In the genomic region with DNA sequence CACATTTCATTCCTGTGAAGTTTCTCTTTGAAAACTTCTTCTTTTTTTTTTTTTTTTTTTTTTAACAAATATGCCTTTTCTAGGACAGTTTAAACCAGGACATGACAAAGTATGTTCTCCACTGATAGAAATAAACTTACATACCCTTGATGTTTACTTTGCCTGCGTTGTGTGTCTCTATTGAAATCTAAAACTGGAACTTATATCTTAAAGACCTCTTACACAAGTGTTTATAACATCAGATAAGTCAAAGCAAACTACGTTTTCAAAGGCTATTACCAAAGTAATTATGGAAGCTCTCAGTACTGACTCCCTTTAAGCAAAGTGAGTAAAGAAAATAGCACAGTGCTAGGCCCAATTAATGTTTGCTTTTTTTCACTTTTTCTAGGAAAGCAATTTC, we compare ENCODE assay signal across 28 cellular contexts. TPM values are rescaled to one million over a fixed set of nuclear protein-coding genes. Genes with fewer than 3 reads are reported as not detected.
"Had no signal": no experiment of that assay in that cellular context is flagged by ENCODE, and none has a peak within 500 bp of the region (broad histone marks: within the 10 kb centered on the region; RNA-seq: fewer than 3 reads in every experiment).

No MANE protein-coding gene starts in this region.

- H3K9me3 ChIP-seq: adrenal gland, ascending aorta, esophagus muscularis mucosa, gastroesophageal sphincter, heart right ventricle had no signal

- DNase-seq: activated CD4-positive, alpha-beta T cell treated with anti-CD3 and anti-CD28 coated beads for 48 hours; activated CD4-positive, alpha-beta T cell treated with anti-CD3 and anti-CD28 coated beads, Interleukin-2, amount 50 U/mL, for 1 hour; activated CD4-positive, alpha-beta T cell treated with anti-CD3 and anti-CD28 coated beads, Interleukin-2, amount 50 U/mL, for 48 hours; activated CD8-positive, alpha-beta memory T cell treated with anti-CD3 and anti-CD28 coated beads for 24 hours; activated CD8-positive, alpha-beta memory T cell treated with anti-CD3 and anti-CD28 coated beads, Interleukin-2, amount 50 U/mL, for 4 hours; activated CD8-positive, alpha-beta T cell treated with anti-CD3 and anti-CD28 coated beads for 36 hours; activated effector memory CD4-positive, alpha-beta T cell treated with anti-CD3 and anti-CD28 coated beads, Interleukin-2, amount 50 U/mL, for 16 hours; activated naive CD4-positive, alpha-beta T cell treated with anti-CD3 and anti-CD28 coated beads for 36 hours; activated naive CD8-positive, alpha-beta T cell treated with anti-CD3 and anti-CD28 coated beads for 36 hours; activated naive CD8-positive, alpha-beta T cell treated with anti-CD3 and anti-CD28 coated beads, Interleukin-2, amount 50 U/mL, for 24 hours; activated T-cell treated with anti-CD3 and anti-CD28 coated beads, Interleukin-2, amount 50 U/mL, for 1 hour; activated T-cell treated with anti-CD3 and anti-CD28 coated beads, Interleukin-2, amount 50 U/mL, for 48 hours; adrenal gland; cortex of kidney; dermis blood vessel endothelial cell; effector CD4-positive, alpha-beta T cell; effector memory CD8-positive, alpha-beta T cell; foreskin melanocyte; heart right ventricle; T-helper 1 cell; T-helper 17 cell; T1000 had no signal

- ATAC-seq: activated CD8-positive, alpha-beta T cell treated with anti-CD3 and anti-CD28 coated beads for 36 hours; activated naive CD8-positive, alpha-beta T cell treated with anti-CD3 and anti-CD28 coated beads, Interleukin-2, amount 50 U/mL, for 24 hours; effector memory CD8-positive, alpha-beta T cell; gastroesophageal sphincter; heart right ventricle; T-helper 17 cell had no signal

- H3K36me3 ChIP-seq: adrenal gland, ascending aorta, esophagus muscularis mucosa, gastroesophageal sphincter had no signal

- H3K4me1 ChIP-seq: adrenal gland, ascending aorta, heart right ventricle had no signal

- H3K4me3 ChIP-seq: adrenal gland, ascending aorta, esophagus muscularis mucosa, gastroesophageal sphincter, heart right ventricle had no signal

- H3K27me3 ChIP-seq: adrenal gland, ascending aorta, esophagus muscularis mucosa, gastroesophageal sphincter, heart right ventricle had no signal

- H3K27ac ChIP-seq: adrenal gland, ascending aorta, esophagus muscularis mucosa, gastroesophageal sphincter, heart right ventricle had no signal

RNA-seq across cellular contexts. Expression of a gene that starts 30.6 kb away (rescaled TPM):
- total RNA-seq: activated naive CD4-positive, alpha-beta T cell treated with anti-CD3 and anti-CD28 coated beads for 36 hours; activated T-helper 2 cell treated with anti-CD3 and anti-CD28 coated beads, Interferon-gamma antibody, Interleukin-2, Interleukin-4, amounts not matched to agents 10 μg/mL and 5 μg/mL and 100 μg/mL, durations not matched to agents 14 hours and 24 hours and 36 hours; ascending aorta; bronchial epithelial cell; cardiac septum; heart right ventricle; T-helper 17 cell had no signal
- polyA plus RNA-seq: heart right ventricle had no signal
